In genomic region chr19:18415177-18415867, GRCh38 we compare ENCODE assay signal across 1 cellular context.
TF ChIP-seq lines count a peak whose summit lies in the region.

No MANE protein-coding gene starts in this region.

TF ChIP-seq in K562, 482 proteins besides CTCF, POLR2A, EP300 and RAD21 (continued from another document and continues in another):
- TF ChIP-seq, protein P1, sequence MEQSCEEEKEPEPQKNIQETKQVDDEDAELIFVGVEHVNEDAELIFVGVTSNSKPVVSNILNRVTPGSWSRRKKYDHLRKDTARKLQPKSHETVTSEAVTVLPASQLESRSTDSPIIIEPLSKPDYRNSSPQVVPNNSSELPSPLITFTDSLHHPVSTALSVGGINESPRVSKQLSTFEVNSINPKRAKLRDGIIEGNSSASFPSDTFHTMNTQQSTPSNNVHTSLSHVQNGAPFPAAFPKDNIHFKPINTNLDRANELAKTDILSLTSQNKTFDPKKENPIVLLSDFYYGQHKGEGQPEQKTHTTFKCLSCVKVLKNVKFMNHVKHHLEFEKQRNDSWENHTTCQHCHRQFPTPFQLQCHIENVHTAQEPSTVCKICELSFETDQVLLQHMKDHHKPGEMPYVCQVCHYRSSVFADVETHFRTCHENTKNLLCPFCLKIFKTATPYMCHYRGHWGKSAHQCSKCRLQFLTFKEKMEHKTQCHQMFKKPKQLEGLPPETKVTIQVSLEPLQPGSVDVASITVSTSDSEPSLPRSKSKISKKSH (CRISPR knock-in tag; IDR thresholded peaks at IDR 0.05) = no peak
- TF ChIP-seq HDGF (IDR thresholded peaks at IDR 0.05) (no peak), DACH1 (IDR thresholded peaks at IDR 0.05; ENCODE audit: partially characterized antibody) (peak; percentile 78), ZNF695 (CRISPR knock-in tag; IDR thresholded peaks at IDR 0.05) (no peak), ILK (tag; IDR thresholded peaks at IDR 0.05; ENCODE audit: borderline replicate concordance, low read depth) (no peak), FOXJ3 (CRISPR knock-in tag; IDR thresholded peaks at IDR 0.05) (no peak), SAP30 (IDR thresholded peaks at IDR 0.05; ENCODE audit: borderline replicate concordance, insufficient read depth, low read depth, low read length, poor library complexity, severe bottlenecking) (no peak), DNMT1 (IDR thresholded peaks at IDR 0.05) (no peak), YBX1 (IDR thresholded peaks at IDR 0.05) (no peak), GATAD2B (IDR thresholded peaks at IDR 0.05; ENCODE audit: borderline replicate concordance) (peak; percentile 93; the same call in 1 of the 2 replicates), HBP1 (CRISPR knock-in tag; IDR thresholded peaks at IDR 0.05) (peak; percentile 88; the same call in 1 of the 2 replicates), ZNF592 (IDR thresholded peaks at IDR 0.05) (peak; percentile 95), PHB (CRISPR knock-in tag; IDR thresholded peaks at IDR 0.05) (no peak; the same call in 1 of the 2 replicates), ELF4 (CRISPR knock-in tag; IDR thresholded peaks at IDR 0.05) (0 out of 2 replicates have a peak, but pooled peaks have one; percentile 69), RCOR1 (IDR thresholded peaks at IDR 0.05; ENCODE audit: borderline replicate concordance in 1 of 2, low read depth in 2 of 2, low read length in 2 of 2) (peak in 1 of 2 experiments; percentile 70; a peak in 2 of 4 replicates), ZNF232 (CRISPR knock-in tag; IDR thresholded peaks at IDR 0.05) (no peak), SMARCC2 (IDR thresholded peaks at IDR 0.05; ENCODE audit: low read depth) (no peak; the same call in 1 of the 2 replicates), ZNF133 (CRISPR knock-in tag; IDR thresholded peaks at IDR 0.05) (peak; percentile 31; the same call in 1 of the 2 replicates), ZNF766 (CRISPR knock-in tag; conservative IDR thresholded peaks at IDR 0.05) (peak; percentile 64; the same call in 1 of the 2 replicates), ZBTB26 (CRISPR knock-in tag; IDR thresholded peaks at IDR 0.05) (peak; percentile 74; the same call in 1 of the 2 replicates), MCM7 (IDR thresholded peaks at IDR 0.05) (no peak), ZNF175 (CRISPR knock-in tag; IDR thresholded peaks at IDR 0.05; ENCODE audit: low read depth) (peak; percentile 76; the same call in 1 of the 2 replicates), RNF2 (IDR thresholded peaks at IDR 0.05) (peak; percentile 82; the same call in 1 of the 2 replicates), PRDM10 (IDR thresholded peaks at IDR 0.05; ENCODE audit: partially characterized antibody) (peak; percentile 23), ZBTB9 (CRISPR knock-in tag; IDR thresholded peaks at IDR 0.05) (peak; percentile 90), FOXA1 (IDR thresholded peaks at IDR 0.05; ENCODE audit: borderline replicate concordance) (no peak)
- TF ChIP-seq, protein P2, sequence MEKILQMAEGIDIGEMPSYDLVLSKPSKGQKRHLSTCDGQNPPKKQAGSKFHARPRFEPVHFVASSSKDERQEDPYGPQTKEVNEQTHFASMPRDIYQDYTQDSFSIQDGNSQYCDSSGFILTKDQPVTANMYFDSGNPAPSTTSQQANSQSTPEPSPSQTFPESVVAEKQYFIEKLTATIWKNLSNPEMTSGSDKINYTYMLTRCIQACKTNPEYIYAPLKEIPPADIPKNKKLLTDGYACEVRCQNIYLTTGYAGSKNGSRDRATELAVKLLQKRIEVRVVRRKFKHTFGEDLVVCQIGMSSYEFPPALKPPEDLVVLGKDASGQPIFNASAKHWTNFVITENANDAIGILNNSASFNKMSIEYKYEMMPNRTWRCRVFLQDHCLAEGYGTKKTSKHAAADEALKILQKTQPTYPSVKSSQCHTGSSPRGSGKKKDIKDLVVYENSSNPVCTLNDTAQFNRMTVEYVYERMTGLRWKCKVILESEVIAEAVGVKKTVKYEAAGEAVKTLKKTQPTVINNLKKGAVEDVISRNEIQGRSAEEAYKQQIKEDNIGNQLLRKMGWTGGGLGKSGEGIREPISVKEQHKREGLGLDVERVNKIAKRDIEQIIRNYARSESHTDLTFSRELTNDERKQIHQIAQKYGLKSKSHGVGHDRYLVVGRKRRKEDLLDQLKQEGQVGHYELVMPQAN (IDR thresholded peaks at IDR 0.05; ENCODE audit: borderline replicate concordance) = no peak
- TF ChIP-seq, protein P3, sequence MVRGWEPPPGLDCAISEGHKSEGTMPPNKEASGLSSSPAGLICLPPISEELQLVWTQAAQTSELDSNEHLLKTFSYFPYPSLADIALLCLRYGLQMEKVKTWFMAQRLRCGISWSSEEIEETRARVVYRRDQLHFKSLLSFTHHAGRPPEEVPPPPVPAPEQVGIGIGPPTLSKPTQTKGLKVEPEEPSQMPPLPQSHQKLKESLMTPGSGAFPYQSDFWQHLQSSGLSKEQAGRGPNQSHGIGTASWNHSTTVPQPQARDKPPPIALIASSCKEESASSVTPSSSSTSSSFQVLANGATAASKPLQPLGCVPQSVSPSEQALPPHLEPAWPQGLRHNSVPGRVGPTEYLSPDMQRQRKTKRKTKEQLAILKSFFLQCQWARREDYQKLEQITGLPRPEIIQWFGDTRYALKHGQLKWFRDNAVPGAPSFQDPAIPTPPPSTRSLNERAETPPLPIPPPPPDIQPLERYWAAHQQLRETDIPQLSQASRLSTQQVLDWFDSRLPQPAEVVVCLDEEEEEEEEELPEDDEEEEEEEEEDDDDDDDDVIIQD (CRISPR knock-in tag; IDR thresholded peaks at IDR 0.05) = peak; percentile 82
- TF ChIP-seq, protein P4, sequence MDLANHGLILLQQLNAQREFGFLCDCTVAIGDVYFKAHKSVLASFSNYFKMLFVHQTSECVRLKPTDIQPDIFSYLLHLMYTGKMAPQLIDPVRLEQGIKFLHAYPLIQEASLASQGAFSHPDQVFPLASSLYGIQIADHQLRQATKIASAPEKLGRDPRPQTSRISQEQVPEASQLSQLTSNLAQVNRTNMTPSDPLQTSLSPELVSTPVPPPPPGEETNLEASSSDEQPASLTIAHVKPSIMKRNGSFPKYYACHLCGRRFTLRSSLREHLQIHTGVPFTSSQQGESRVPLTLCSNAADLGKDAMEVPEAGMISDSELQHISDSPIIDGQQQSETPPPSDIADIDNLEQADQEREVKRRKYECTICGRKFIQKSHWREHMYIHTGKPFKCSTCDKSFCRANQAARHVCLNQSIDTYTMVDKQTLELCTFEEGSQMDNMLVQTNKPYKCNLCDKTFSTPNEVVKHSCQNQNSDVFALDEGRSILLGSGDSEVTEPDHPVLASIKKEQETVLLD (IDR thresholded peaks at IDR 0.05) = peak; percentile 90
- TF ChIP-seq, protein P5, sequence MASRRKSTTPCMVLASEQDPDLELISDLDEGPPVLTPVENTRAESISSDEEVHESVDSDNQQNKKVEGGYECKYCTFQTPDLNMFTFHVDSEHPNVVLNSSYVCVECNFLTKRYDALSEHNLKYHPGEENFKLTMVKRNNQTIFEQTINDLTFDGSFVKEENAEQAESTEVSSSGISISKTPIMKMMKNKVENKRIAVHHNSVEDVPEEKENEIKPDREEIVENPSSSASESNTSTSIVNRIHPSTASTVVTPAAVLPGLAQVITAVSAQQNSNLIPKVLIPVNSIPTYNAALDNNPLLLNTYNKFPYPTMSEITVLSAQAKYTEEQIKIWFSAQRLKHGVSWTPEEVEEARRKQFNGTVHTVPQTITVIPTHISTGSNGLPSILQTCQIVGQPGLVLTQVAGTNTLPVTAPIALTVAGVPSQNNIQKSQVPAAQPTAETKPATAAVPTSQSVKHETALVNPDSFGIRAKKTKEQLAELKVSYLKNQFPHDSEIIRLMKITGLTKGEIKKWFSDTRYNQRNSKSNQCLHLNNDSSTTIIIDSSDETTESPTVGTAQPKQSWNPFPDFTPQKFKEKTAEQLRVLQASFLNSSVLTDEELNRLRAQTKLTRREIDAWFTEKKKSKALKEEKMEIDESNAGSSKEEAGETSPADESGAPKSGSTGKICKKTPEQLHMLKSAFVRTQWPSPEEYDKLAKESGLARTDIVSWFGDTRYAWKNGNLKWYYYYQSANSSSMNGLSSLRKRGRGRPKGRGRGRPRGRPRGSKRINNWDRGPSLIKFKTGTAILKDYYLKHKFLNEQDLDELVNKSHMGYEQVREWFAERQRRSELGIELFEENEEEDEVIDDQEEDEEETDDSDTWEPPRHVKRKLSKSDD (conservative IDR thresholded peaks at IDR 0.05; ENCODE audit: low read length) = 0 out of 2 replicates have a peak, but pooled peaks have one; percentile 66
- TF ChIP-seq, protein P6, sequence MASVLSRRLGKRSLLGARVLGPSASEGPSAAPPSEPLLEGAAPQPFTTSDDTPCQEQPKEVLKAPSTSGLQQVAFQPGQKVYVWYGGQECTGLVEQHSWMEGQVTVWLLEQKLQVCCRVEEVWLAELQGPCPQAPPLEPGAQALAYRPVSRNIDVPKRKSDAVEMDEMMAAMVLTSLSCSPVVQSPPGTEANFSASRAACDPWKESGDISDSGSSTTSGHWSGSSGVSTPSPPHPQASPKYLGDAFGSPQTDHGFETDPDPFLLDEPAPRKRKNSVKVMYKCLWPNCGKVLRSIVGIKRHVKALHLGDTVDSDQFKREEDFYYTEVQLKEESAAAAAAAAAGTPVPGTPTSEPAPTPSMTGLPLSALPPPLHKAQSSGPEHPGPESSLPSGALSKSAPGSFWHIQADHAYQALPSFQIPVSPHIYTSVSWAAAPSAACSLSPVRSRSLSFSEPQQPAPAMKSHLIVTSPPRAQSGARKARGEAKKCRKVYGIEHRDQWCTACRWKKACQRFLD (CRISPR knock-in tag; IDR thresholded peaks at IDR 0.05) = no peak; the same call in 1 of the 2 replicates
